Comparison of ENCODE assay signal across 1 cellular context in the genomic region with DNA sequence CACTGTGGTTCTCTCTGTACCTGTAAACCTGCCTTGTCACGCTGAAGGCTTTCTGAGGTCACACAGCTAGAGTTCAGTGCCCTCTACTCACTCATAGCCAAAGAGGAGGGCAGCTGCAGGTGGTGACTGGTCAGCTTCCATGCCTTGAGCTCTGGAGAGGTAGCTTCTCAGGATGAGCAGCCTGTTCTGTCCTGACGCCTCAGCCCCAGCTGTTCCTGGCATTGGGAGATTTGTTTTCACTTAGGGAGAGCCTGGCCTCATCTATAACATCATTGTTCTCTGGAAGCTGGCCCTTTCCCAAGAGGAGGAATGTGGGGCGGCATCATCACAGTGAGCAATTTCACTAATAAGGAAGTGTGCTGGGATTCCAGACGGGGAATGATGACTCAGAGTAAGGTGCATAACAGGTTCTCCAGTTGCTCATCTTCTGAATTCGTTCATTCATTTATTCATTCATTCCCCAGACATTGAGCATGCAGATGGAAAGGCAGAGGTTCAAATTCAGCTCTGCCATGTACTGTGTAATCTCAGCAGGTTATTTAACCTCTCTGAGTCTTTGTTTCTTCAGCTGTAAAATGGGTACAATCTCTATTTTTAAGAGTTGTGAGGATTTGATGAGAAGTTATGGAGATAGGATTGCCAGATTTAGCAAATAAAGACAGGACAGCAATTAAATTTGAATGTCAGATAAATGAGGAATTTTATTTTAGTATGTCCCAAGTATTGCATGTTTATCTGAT.
TF ChIP-seq lines count a peak whose summit lies in the region.

No MANE protein-coding gene starts in this region.

TF ChIP-seq in HepG2, 621 proteins besides CTCF, POLR2A, EP300 and RAD21 (continued from another document and continues in another):
- TF ChIP-seq PAXIP1 (CRISPR knock-in tag; conservative IDR thresholded peaks at IDR 0.05) (peak; percentile 58), ZFP91 (CRISPR knock-in tag; IDR thresholded peaks at IDR 0.05; ENCODE audit: borderline replicate concordance) (no peak), SRY (CRISPR knock-in tag; IDR thresholded peaks at IDR 0.05) (no peak), MIXL1 (CRISPR knock-in tag; IDR thresholded peaks at IDR 0.05) (peak; percentile 64), GMEB1 (CRISPR knock-in tag; IDR thresholded peaks at IDR 0.05; ENCODE audit: borderline replicate concordance) (no peak), MAFF (IDR thresholded peaks at IDR 0.05; ENCODE audit: low read depth, low read length) (0 out of 2 replicates have a peak, but pooled peaks have one; percentile 21), ZNF546 (CRISPR knock-in tag; conservative IDR thresholded peaks at IDR 0.05) (no peak), ATM (IDR thresholded peaks at IDR 0.05; ENCODE audit: borderline replicate concordance) (no peak), RELA (CRISPR knock-in tag; IDR thresholded peaks at IDR 0.05) (no peak), FOXC1 (CRISPR knock-in tag; IDR thresholded peaks at IDR 0.05; ENCODE audit: borderline replicate concordance) (no peak), YY1 (IDR thresholded peaks at IDR 0.05; ENCODE audit: insufficient read depth, insufficient replicate concordance, low read depth, low read length) (no peak), ZNF644 (CRISPR knock-in tag; IDR thresholded peaks at IDR 0.05; ENCODE audit: low read depth) (peak; percentile 55; the same call in 1 of the 2 replicates), MEF2D (CRISPR knock-in tag; IDR thresholded peaks at IDR 0.05) (no peak), HOMEZ (CRISPR knock-in tag; IDR thresholded peaks at IDR 0.05; ENCODE audit: low read depth) (no peak), HMG20A (CRISPR knock-in tag; IDR thresholded peaks at IDR 0.05; ENCODE audit: borderline replicate concordance) (peak; percentile 80; the same call in 1 of the 2 replicates), ZNF687 (CRISPR knock-in tag; IDR thresholded peaks at IDR 0.05) (peak; percentile 27; the same call in 1 of the 2 replicates), NFYC (CRISPR knock-in tag; IDR thresholded peaks at IDR 0.05) (no peak), RXRA (CRISPR knock-in tag; IDR thresholded peaks at IDR 0.05) (peak; percentile 82), BCL6 (CRISPR knock-in tag; IDR thresholded peaks at IDR 0.05) (peak; percentile 55), FOXP1 (IDR thresholded peaks at IDR 0.05) (no peak), FOXP1 (CRISPR knock-in tag; IDR thresholded peaks at IDR 0.05) (peak; percentile 21; the same call in 1 of the 2 replicates), BRCA1 (CRISPR knock-in tag; IDR thresholded peaks at IDR 0.05) (no peak), HDAC2 (CRISPR knock-in tag; IDR thresholded peaks at IDR 0.05) (peak; percentile 76), ELF1 (CRISPR knock-in tag; IDR thresholded peaks at IDR 0.05) (peak; percentile 50), ZNF75D (CRISPR knock-in tag; IDR thresholded peaks at IDR 0.05; ENCODE audit: borderline replicate concordance) (no peak), SKIL (CRISPR knock-in tag; IDR thresholded peaks at IDR 0.05; ENCODE audit: borderline replicate concordance) (peak; percentile 43; the same call in 1 of the 2 replicates), HCFC1 (IDR thresholded peaks at IDR 0.05; ENCODE audit: low read depth, low read length) (no peak)
- TF ChIP-seq, protein P1, sequence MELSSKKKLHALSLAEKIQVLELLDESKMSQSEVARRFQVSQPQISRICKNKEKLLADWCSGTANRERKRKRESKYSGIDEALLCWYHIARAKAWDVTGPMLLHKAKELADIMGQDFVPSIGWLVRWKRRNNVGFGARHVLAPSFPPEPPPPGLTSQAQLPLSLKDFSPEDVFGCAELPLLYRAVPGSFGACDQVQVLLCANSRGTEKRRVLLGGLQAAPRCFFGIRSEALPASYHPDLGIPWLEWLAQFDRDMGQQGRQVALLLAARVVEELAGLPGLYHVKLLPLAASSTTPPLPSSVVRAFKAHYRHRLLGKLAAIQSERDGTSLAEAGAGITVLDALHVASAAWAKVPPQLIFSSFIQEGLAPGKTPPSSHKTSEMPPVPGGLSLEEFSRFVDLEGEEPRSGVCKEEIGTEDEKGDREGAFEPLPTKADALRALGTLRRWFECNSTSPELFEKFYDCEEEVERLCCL (CRISPR knock-in tag; IDR thresholded peaks at IDR 0.05; ENCODE audit: borderline replicate concordance): no peak
